ENCODE assay signal across 21 cellular contexts in the genomic region with DNA sequence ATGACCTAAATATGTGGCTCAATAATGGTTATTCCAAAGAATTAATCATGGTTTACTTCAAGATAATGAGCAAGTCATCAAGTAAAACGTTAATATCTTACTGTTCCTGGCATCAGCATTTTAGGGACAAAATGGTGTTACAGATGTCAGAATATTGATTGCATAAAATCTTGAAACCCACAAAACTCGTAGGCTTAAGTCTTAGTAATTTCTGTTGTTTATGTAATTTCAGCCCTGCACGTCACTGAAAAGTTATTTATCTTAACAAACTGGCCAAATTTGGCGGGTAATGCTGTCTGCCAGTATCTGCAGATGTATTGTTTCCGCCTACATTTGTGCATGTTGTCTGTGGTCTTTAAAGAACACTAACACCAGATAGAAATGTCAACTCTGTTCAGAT. TPM values are rescaled to one million over a fixed set of nuclear protein-coding genes. Genes with fewer than 3 reads are reported as not detected.
DNase-seq lines count a peak whose midpoint lies in the region; ATAC-seq and TF ChIP-seq lines count a peak whose summit lies in the region.
"Had no signal": no experiment of that assay in that cellular context is flagged by ENCODE, and none has a peak within 500 bp of the region (broad histone marks: within the 10 kb centered on the region; RNA-seq: fewer than 3 reads in every experiment).

No MANE protein-coding gene starts in this region.

- peaks cover 30% of the 10 kb centered on the region for H3K4me1 Mint-ChIP-seq in activated CD4-positive, alpha-beta T cell treated with anti-CD3 and anti-CD28 coated beads, Interleukin-2, amount 10 ng/mL, durations not matched to agents 24 days and 14 days
- peaks cover 29% of the 10 kb centered on the region for H3K4me1 Mint-ChIP-seq in activated CD4-positive, alpha-beta T cell treated with anti-CD3 and anti-CD28 coated beads, Interleukin-2, amount 10 ng/mL, durations not matched to agents 7 days and 5 days
- H3K4me1 Mint-ChIP-seq in mesothelial cell of epicardium = peaks cover 29% of the 10 kb centered on the region

- peaks cover 4% of the 10 kb centered on the region for H3K4me1 ChIP-seq in suprapubic skin
- H3K4me1 ChIP-seq: ascending aorta, upper lobe of right lung had no signal

- H3K9me3 ChIP-seq in suprapubic skin = no peaks in the 10 kb centered on the region
- H3K9me3 ChIP-seq: ascending aorta, left ventricle myocardium inferior, MG63, ovary, upper lobe of right lung had no signal

- no peaks in the 10 kb centered on the region for H3K9me3 Mint-ChIP-seq in activated CD4-positive, alpha-beta T cell treated with anti-CD3 and anti-CD28 coated beads, Interleukin-2, amount 10 ng/mL, durations not matched to agents 24 days and 14 days
- no peaks in the 10 kb centered on the region for H3K9me3 Mint-ChIP-seq in activated CD4-positive, alpha-beta T cell treated with anti-CD3 and anti-CD28 coated beads, Interleukin-2, amount 10 ng/mL, durations not matched to agents 7 days and 5 days
- H3K9me3 Mint-ChIP-seq in mesothelial cell of epicardium = no peaks in the 10 kb centered on the region

- TF ChIP-seq CTCF in mesothelial cell of epicardium (IDR thresholded peaks at IDR 0.05; ENCODE audit: unreplicated experiment) (no peak), suprapubic skin (IDR thresholded peaks at IDR 0.05) (no peak)

- DNase-seq in activated CD4-positive, alpha-beta T cell treated with anti-CD3 and anti-CD28 coated beads, Interleukin-2, amount 10 ng/mL, durations not matched to agents 24 days and 14 days = peak; percentile 31
- DNase-seq in activated CD4-positive, alpha-beta T cell treated with anti-CD3 and anti-CD28 coated beads, Interleukin-2, amount 10 ng/mL, durations not matched to agents 7 days and 5 days = no peak
- DNase-seq in fibroblast of gingiva (ENCODE audit: low read depth) (peak; percentile 85), mesothelial cell of epicardium (ENCODE audit: low spot score in 2 of 2, unreplicated experiment in 2 of 2) (no peak), suprapubic skin (ENCODE audit: low spot score in 2 of 2) (no peak), dedifferentiated amniotic fluid mesenchymal stem cell (ENCODE audit: extremely low spot score) (no peak), erythroblast (lab: John Stamatoyannopoulos, UW) (no peak)
- DNase-seq: activated CD4-positive, alpha-beta T cell treated with anti-CD3 and anti-CD28 coated beads for 48 hours; H7; left ventricle myocardium inferior; MG63; NCI-H345; PC-3; SHP77 treated with DMSO at 0.1 percent for 48 hours; stimulated activated CD4-positive, alpha-beta T cell treated with anti-CD3 and anti-CD28 coated beads, Interleukin-2, amount 100 ng/mL, for 48 hours; upper lobe of right lung had no signal

- H3K27me3 ChIP-seq in suprapubic skin = no peaks in the 10 kb centered on the region
- H3K27me3 ChIP-seq: ascending aorta, MG63, ovary, upper lobe of right lung had no signal

- CTCF ChIA-PET in activated CD4-positive, alpha-beta T cell treated with anti-CD3 and anti-CD28 coated beads, Interleukin-2, amount 10 ng/mL, durations not matched to agents 7 days and 5 days (lab: Charles Lee) = interaction anchor here (1.3 kb wide), 1 partner anchor 23 kb away, joined by 3 read pairs; no protein-coding TSS in a partner anchor

- ATAC-seq in HG02938 (IDR thresholded peaks at IDR 0.05; ENCODE audit: unreplicated experiment) = no peak
- ATAC-seq: PC-3, upper lobe of right lung had no signal

- no peak overlapping the region for H3K27ac Mint-ChIP-seq in activated CD4-positive, alpha-beta T cell treated with anti-CD3 and anti-CD28 coated beads, Interleukin-2, amount 10 ng/mL, durations not matched to agents 24 days and 14 days
- no peak overlapping the region for H3K27ac Mint-ChIP-seq in activated CD4-positive, alpha-beta T cell treated with anti-CD3 and anti-CD28 coated beads, Interleukin-2, amount 10 ng/mL, durations not matched to agents 7 days and 5 days
- H3K27ac Mint-ChIP-seq in mesothelial cell of epicardium = peak overlapping the region; percentile 45

- intact Hi-C loops in activated CD4-positive, alpha-beta T cell treated with anti-CD3 and anti-CD28 coated beads, Interleukin-2, amount 10 ng/mL, durations not matched to agents 24 days and 14 days (cut with micrococcal nuclease) = no loop called here

- H3K36me3 ChIP-seq in suprapubic skin = no peaks in the 10 kb centered on the region
- H3K36me3 ChIP-seq: ascending aorta, left ventricle myocardium inferior, ovary, upper lobe of right lung had no signal

- POLR2A ChIA-PET in activated CD4-positive, alpha-beta T cell treated with anti-CD3 and anti-CD28 coated beads, Interleukin-2, amount 10 ng/mL, durations not matched to agents 7 days and 5 days (lab: Charles Lee) = no interaction called here

- TF ChIP-seq EP300 in suprapubic skin (IDR thresholded peaks at IDR 0.05) = no peak

- no peaks in the 10 kb centered on the region for H3K27me3 Mint-ChIP-seq in activated CD4-positive, alpha-beta T cell treated with anti-CD3 and anti-CD28 coated beads, Interleukin-2, amount 10 ng/mL, durations not matched to agents 24 days and 14 days
- H3K27me3 Mint-ChIP-seq in activated CD4-positive, alpha-beta T cell treated with anti-CD3 and anti-CD28 coated beads, Interleukin-2, amount 10 ng/mL, durations not matched to agents 7 days and 5 days = no peaks in the 10 kb centered on the region
- no peaks in the 10 kb centered on the region for H3K27me3 Mint-ChIP-seq in mesothelial cell of epicardium (ENCODE audit: low read depth)

- 55% methylated on average over 5 of the region's 5 CpGs for WGBS in suprapubic skin

- no peak overlapping the region for H3K4me3 Mint-ChIP-seq in activated CD4-positive, alpha-beta T cell treated with anti-CD3 and anti-CD28 coated beads, Interleukin-2, amount 10 ng/mL, durations not matched to agents 24 days and 14 days
- no peak overlapping the region for H3K4me3 Mint-ChIP-seq in activated CD4-positive, alpha-beta T cell treated with anti-CD3 and anti-CD28 coated beads, Interleukin-2, amount 10 ng/mL, durations not matched to agents 7 days and 5 days
- no peak overlapping the region for H3K4me3 Mint-ChIP-seq in mesothelial cell of epicardium

- peak overlapping the region; percentile 7 for H3K27ac ChIP-seq in suprapubic skin
- H3K27ac ChIP-seq: 22Rv1, ascending aorta, C4-2B, left ventricle myocardium inferior, upper lobe of right lung had no signal

- H3K4me3 ChIP-seq in suprapubic skin = no peak overlapping the region
- H3K4me3 ChIP-seq: ascending aorta, left ventricle myocardium inferior, MG63, ovary, upper lobe of right lung had no signal

- TF ChIP-seq POLR2A in suprapubic skin (IDR thresholded peaks at IDR 0.05) = no peak
- TF ChIP-seq POLR2A in erythroblast (IDR thresholded peaks at IDR 0.05; ENCODE audit: low read length) = no peak

- H3K36me3 Mint-ChIP-seq in activated CD4-positive, alpha-beta T cell treated with anti-CD3 and anti-CD28 coated beads, Interleukin-2, amount 10 ng/mL, durations not matched to agents 24 days and 14 days (ENCODE audit: low read depth) = peaks cover 26% of the 10 kb centered on the region
- H3K36me3 Mint-ChIP-seq in activated CD4-positive, alpha-beta T cell treated with anti-CD3 and anti-CD28 coated beads, Interleukin-2, amount 10 ng/mL, durations not matched to agents 7 days and 5 days (ENCODE audit: low read depth) = peaks cover 36% of the 10 kb centered on the region
- peaks cover 2% of the 10 kb centered on the region for H3K36me3 Mint-ChIP-seq in mesothelial cell of epicardium

RNA-seq across cellular contexts. Expression of a gene that starts 25.8 kb away (rescaled TPM):
- total RNA-seq in activated CD4-positive, alpha-beta T cell treated with anti-CD3 and anti-CD28 coated beads, Interleukin-2, amount 10 ng/mL, durations not matched to agents 24 days and 14 days = 21.4 and 22.3 TPM in 2 replicates
- 10 to 100 TPM; 31.4 to 34.7 TPM for total RNA-seq in activated CD4-positive, alpha-beta T cell treated with anti-CD3 and anti-CD28 coated beads, Interleukin-2, amount 10 ng/mL, durations not matched to agents 7 days and 5 days
- total RNA-seq in mesothelial cell of epicardium (16.3 to 18.8 TPM (median 16.6 TPM) in 3 replicates), suprapubic skin (1 to 10 TPM in 3 of 4 donors, under 1 TPM in 1; 0.47 to 5.4 (median 2.3) TPM)

Comparison
In these comparisons a context has a peak if more than half of its experiments do, and no peak if none do; other contexts are left out.
1. DNase-seq: peak in activated CD4-positive, alpha-beta T cell treated with anti-CD3 and anti-CD28 coated beads, Interleukin-2, amount 10 ng/mL, durations not matched to agents 24 days and 14 days (single experiment) and fibroblast of gingiva (single experiment); none in activated CD4-positive, alpha-beta T cell treated with anti-CD3 and anti-CD28 coated beads, Interleukin-2, amount 10 ng/mL, durations not matched to agents 7 days and 5 days (single experiment), mesothelial cell of epicardium (0 of 2), suprapubic skin (0 of 2), dedifferentiated amniotic fluid mesenchymal stem cell (single experiment) and erythroblast (0 of 2).